Comparison of ENCODE assay signal across 1 cellular context in the genomic region with DNA sequence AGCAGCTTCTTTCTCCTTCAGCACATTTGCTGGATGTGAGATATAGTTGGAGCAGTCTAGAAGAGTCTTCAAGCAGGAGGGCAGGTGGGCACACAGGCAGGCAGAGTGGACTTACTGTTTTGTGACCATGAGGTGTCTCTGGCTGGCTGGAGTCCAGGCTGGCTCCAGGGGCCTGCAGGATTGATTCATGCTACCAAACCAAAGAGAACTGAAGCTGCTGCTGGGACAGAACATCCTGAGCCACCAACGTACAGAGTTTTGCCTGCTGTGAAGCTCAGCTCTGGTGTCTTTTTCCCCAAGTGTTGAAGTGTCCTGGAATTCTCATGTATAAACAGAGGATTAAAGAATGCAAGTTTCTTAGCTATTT.
TF ChIP-seq lines count a peak whose summit lies in the region.

No MANE protein-coding gene starts in this region.

TF ChIP-seq in H1, 55 proteins besides CTCF, POLR2A, EP300 and RAD21:
- TF ChIP-seq CEBPB (IDR thresholded peaks at IDR 0.05; ENCODE audit: low read depth, low read length) (no peak), JUN (IDR thresholded peaks at IDR 0.05; ENCODE audit: low read depth, low read length) (no peak), CTBP2 (IDR thresholded peaks at IDR 0.05; ENCODE audit: borderline replicate concordance, insufficient read depth, insufficient read length, low read length) (no peak), ASH2L (IDR thresholded peaks at IDR 0.05; ENCODE audit: low read length) (no peak), YY1 (IDR thresholded peaks at IDR 0.05; ENCODE audit: low read depth, low read length) (no peak), BRCA1 (IDR thresholded peaks at IDR 0.05; ENCODE audit: low read depth, low read length) (no peak), SIN3A (conservative IDR thresholded peaks at IDR 0.05 in 1 of 2, IDR thresholded peaks at IDR 0.05 in 1 of 2; ENCODE audit: low read depth in 1 of 2, low read length in 2 of 2) (no peak), SP2 (IDR thresholded peaks at IDR 0.05; ENCODE audit: low read length) (no peak), POLR2AphosphoS5 (IDR thresholded peaks at IDR 0.05; ENCODE audit: low read depth, low read length) (no peak), KDM1A (IDR thresholded peaks at IDR 0.05; ENCODE audit: borderline replicate concordance, low read length) (no peak), CHD2 (IDR thresholded peaks at IDR 0.05; ENCODE audit: low read length) (no peak), JUND (IDR thresholded peaks at IDR 0.05; ENCODE audit: low read length) (no peak), EGR1 (IDR thresholded peaks at IDR 0.05; ENCODE audit: borderline replicate concordance, low read depth, low read length) (no peak), SUZ12 (IDR thresholded peaks at IDR 0.05; ENCODE audit: low read length) (no peak), NRF1 (IDR thresholded peaks at IDR 0.05; ENCODE audit: low read depth, low read length) (no peak), SRF (IDR thresholded peaks at IDR 0.05; ENCODE audit: low read depth, low read length) (no peak), NANOG (IDR thresholded peaks at IDR 0.05; ENCODE audit: insufficient read depth, low read depth, low read length, poor library complexity, severe bottlenecking) (no peak)
- TF ChIP-seq, protein P1, sequence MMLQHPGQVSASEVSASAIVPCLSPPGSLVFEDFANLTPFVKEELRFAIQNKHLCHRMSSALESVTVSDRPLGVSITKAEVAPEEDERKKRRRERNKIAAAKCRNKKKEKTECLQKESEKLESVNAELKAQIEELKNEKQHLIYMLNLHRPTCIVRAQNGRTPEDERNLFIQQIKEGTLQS (IDR thresholded peaks at IDR 0.05; ENCODE audit: insufficient read depth, low read depth, low read length): no peak
